In genomic region chr7:24912424-24912823, GRCh38 we compare ENCODE assay signal across 21 cellular contexts.
A peak's percentile ranks its signal among the peaks of the same experiment; 100 is the strongest.
DNase-seq lines count a peak whose midpoint lies in the region; ATAC-seq and TF ChIP-seq lines count a peak whose summit lies in the region.
"Had no signal": no experiment of that assay in that cellular context is flagged by ENCODE, and none has a peak within 500 bp of the region (broad histone marks: within the 10 kb centered on the region; RNA-seq: fewer than 3 reads in every experiment).

No MANE protein-coding gene starts in this region.

- peak overlapping the region in 1 of 4 donors; percentile 26 for H3K4me3 Mint-ChIP-seq in CD4-positive, CD25-positive, alpha-beta regulatory T cell
- H3K4me3 Mint-ChIP-seq in central memory CD8-positive, alpha-beta T cell, result peak overlapping the region; percentile 41
- H3K4me3 Mint-ChIP-seq in WTC11, result no peak overlapping the region

- peak; percentile 48 for DNase-seq in A172 (ENCODE audit: low spot score)
- DNase-seq in CD4-positive, CD25-positive, alpha-beta regulatory T cell, result no peak
- DNase-seq in RWPE2 (ENCODE audit: low spot score), result no peak
- DNase-seq in central memory CD8-positive, alpha-beta T cell (ENCODE audit: low spot score in 2 of 2), result no peak
- DNase-seq in WTC11 (ENCODE audit: low spot score), result no peak
- DNase-seq in upper lobe of left lung, result no peak
- DNase-seq in dorsolateral prefrontal cortex, result no peak
- DNase-seq: AML-193; EL; heart right ventricle; KBM-7; mammary epithelial cell; naive B cell; NCI-H1048; NCI-H2081 treated with DMSO at 0.1 percent for 48 hours; sigmoid colon; stimulated activated naive CD8-positive, alpha-beta T cell treated with anti-CD3 and anti-CD28 coated beads, Interleukin-15, amount 100 ng/mL, for 72 hours; T1000; upper lobe of right lung had no signal

- H3K27me3 Mint-ChIP-seq in CD4-positive, CD25-positive, alpha-beta regulatory T cell, result no peaks in the 10 kb centered on the region
- no peaks in the 10 kb centered on the region for H3K27me3 Mint-ChIP-seq in central memory CD8-positive, alpha-beta T cell
- H3K27me3 Mint-ChIP-seq in WTC11 (ENCODE audit: low read depth), result no peaks in the 10 kb centered on the region
- H3K27me3 Mint-ChIP-seq: naive B cell; stimulated activated naive CD8-positive, alpha-beta T cell treated with anti-CD3 and anti-CD28 coated beads, Interleukin-15, amount 100 ng/mL, for 72 hours had no signal

- no peak for TF ChIP-seq POLR2A in upper lobe of left lung (IDR thresholded peaks at IDR 0.05)

- H3K27ac ChIP-seq in CD4-positive, CD25-positive, alpha-beta regulatory T cell (ENCODE audit: insufficient read depth, low read length, poor library complexity, severe bottlenecking), result no peak overlapping the region
- H3K27ac ChIP-seq in RWPE2 (ENCODE audit: poor library complexity, severe bottlenecking), result no peak overlapping the region
- H3K27ac ChIP-seq in upper lobe of left lung, result no peak overlapping the region
- H3K27ac ChIP-seq in dorsolateral prefrontal cortex, result no peak overlapping the region
- H3K27ac ChIP-seq: coronary artery, heart right ventricle, pancreas, sigmoid colon, upper lobe of right lung had no signal

- H3K27me3 ChIP-seq in CD4-positive, CD25-positive, alpha-beta regulatory T cell (ENCODE audit: control insufficient read depth, insufficient read depth, low read length), result no peaks in the 10 kb centered on the region
- H3K27me3 ChIP-seq in RWPE2 (ENCODE audit: insufficient read depth, poor library complexity, severe bottlenecking), result no peaks in the 10 kb centered on the region
- no peaks in the 10 kb centered on the region for H3K27me3 ChIP-seq in upper lobe of left lung
- no peaks in the 10 kb centered on the region for H3K27me3 ChIP-seq in dorsolateral prefrontal cortex
- H3K27me3 ChIP-seq: heart right ventricle, pancreas, sigmoid colon, upper lobe of right lung had no signal

- peaks cover 61% of the 10 kb centered on the region for H3K4me1 ChIP-seq in CD4-positive, CD25-positive, alpha-beta regulatory T cell (ENCODE audit: control insufficient read depth, insufficient read depth, low read length, poor library complexity, severe bottlenecking)
- H3K4me1 ChIP-seq in RWPE2 (ENCODE audit: insufficient read depth, poor library complexity, severe bottlenecking) (peaks cover 20% of the 10 kb centered on the region), upper lobe of left lung (peaks cover 0 to 7% (median 2%) of the 10 kb centered on the region in 4 donors)
- H3K4me1 ChIP-seq: sigmoid colon, upper lobe of right lung had no signal

- no peaks in the 10 kb centered on the region for H3K9me3 Mint-ChIP-seq in CD4-positive, CD25-positive, alpha-beta regulatory T cell
- H3K9me3 Mint-ChIP-seq in central memory CD8-positive, alpha-beta T cell, result no peaks in the 10 kb centered on the region
- 0 out of 2 replicates have a peak, but pooled peaks cover 3% of the 10 kb centered on the region for H3K9me3 Mint-ChIP-seq in WTC11
- H3K9me3 Mint-ChIP-seq: naive B cell; stimulated activated naive CD8-positive, alpha-beta T cell treated with anti-CD3 and anti-CD28 coated beads, Interleukin-15, amount 100 ng/mL, for 72 hours had no signal

- no peak overlapping the region for H3K4me3 ChIP-seq in CD4-positive, CD25-positive, alpha-beta regulatory T cell (ENCODE audit: low read depth, low read length)
- H3K4me3 ChIP-seq in RWPE2 (ENCODE audit: severe bottlenecking), result no peak overlapping the region
- H3K4me3 ChIP-seq in upper lobe of left lung, result no peak overlapping the region
- no peak overlapping the region for H3K4me3 ChIP-seq in dorsolateral prefrontal cortex
- H3K4me3 ChIP-seq: coronary artery, heart right ventricle, pancreas, sigmoid colon, upper lobe of right lung had no signal

- ATAC-seq in CD4-positive, CD25-positive, alpha-beta regulatory T cell (ENCODE audit: low read depth in 2 of 2), result no peak
- ATAC-seq in RWPE2 (ENCODE audit: low read depth) (0 out of 3 replicates have a peak, but pooled peaks have one; percentile 30), WTC11 (no peak), upper lobe of left lung (ENCODE audit: low FRiP score in 2 of 2) (no peak)
- no peak for ATAC-seq in central memory CD8-positive, alpha-beta T cell (replicated peaks; ENCODE audit: extremely low read depth, poor library complexity, severe bottlenecking)
- ATAC-seq: pancreas; stimulated activated naive CD8-positive, alpha-beta T cell treated with anti-CD3 and anti-CD28 coated beads, Interleukin-15, amount 100 ng/mL, for 72 hours; upper lobe of right lung had no signal

- H3K36me3 Mint-ChIP-seq in CD4-positive, CD25-positive, alpha-beta regulatory T cell, result no peaks in the 10 kb centered on the region
- peaks cover 3% of the 10 kb centered on the region for H3K36me3 Mint-ChIP-seq in central memory CD8-positive, alpha-beta T cell (ENCODE audit: insufficient read depth)
- no peaks in the 10 kb centered on the region for H3K36me3 Mint-ChIP-seq in WTC11

- H3K4me1 Mint-ChIP-seq in CD4-positive, CD25-positive, alpha-beta regulatory T cell, result peaks cover 30 to 67% (median 50%) of the 10 kb centered on the region in 4 donors
- peaks cover 73% of the 10 kb centered on the region for H3K4me1 Mint-ChIP-seq in central memory CD8-positive, alpha-beta T cell
- peaks cover 41% of the 10 kb centered on the region for H3K4me1 Mint-ChIP-seq in WTC11

- TF ChIP-seq EP300 in upper lobe of left lung (IDR thresholded peaks at IDR 0.05), result no peak

- no peak for TF ChIP-seq CTCF in RWPE2 (IDR thresholded peaks at IDR 0.05; ENCODE audit: poor library complexity, severe bottlenecking)
- no peak for TF ChIP-seq CTCF in WTC11 (IDR thresholded peaks at IDR 0.05)
- TF ChIP-seq CTCF in upper lobe of left lung (IDR thresholded peaks at IDR 0.05), result no peak
- TF ChIP-seq CTCF in dorsolateral prefrontal cortex (IDR thresholded peaks at IDR 0.05 in 54 of 56, conservative IDR thresholded peaks at IDR 0.05 in 2 of 56; ENCODE audit: low read depth in 1 of 56, partially characterized antibody in 56 of 56), result no peak

- 75 to 90% methylated on average over 4 of the region's 4 CpGs for WGBS in upper lobe of left lung, 2 donors

- intact Hi-C loops in dorsolateral prefrontal cortex (cut with DNase I), result no loop called here

- POLR2A ChIA-PET in WTC11 (lab: Charles Lee), result no interaction called here

- H3K36me3 ChIP-seq in CD4-positive, CD25-positive, alpha-beta regulatory T cell (ENCODE audit: control insufficient read depth, insufficient read depth, low read length), result no peaks in the 10 kb centered on the region
- H3K36me3 ChIP-seq in RWPE2 (ENCODE audit: low read depth) (no peaks in the 10 kb centered on the region), upper lobe of left lung (no peaks in the 10 kb centered on the region)
- H3K36me3 ChIP-seq: heart right ventricle, pancreas, sigmoid colon, upper lobe of right lung had no signal

- CTCF ChIA-PET in WTC11 (lab: Charles Lee), result interaction anchor here (1.2 to 1.5 kb wide), 2 partner anchors 16 to 181 kb away, joined by 4 to 7 read pairs; no protein-coding TSS in a partner anchor

- H3K27ac Mint-ChIP-seq in CD4-positive, CD25-positive, alpha-beta regulatory T cell, result peak overlapping the region; percentile 27 to 77 (median 50)
- no peak overlapping the region for H3K27ac Mint-ChIP-seq in central memory CD8-positive, alpha-beta T cell (ENCODE audit: low read depth)
- no peak overlapping the region for H3K27ac Mint-ChIP-seq in WTC11

- no peaks in the 10 kb centered on the region for H3K9me3 ChIP-seq in CD4-positive, CD25-positive, alpha-beta regulatory T cell (ENCODE audit: control insufficient read depth in 2 of 2, low read length in 2 of 2)
- no peaks in the 10 kb centered on the region for H3K9me3 ChIP-seq in RWPE2 (ENCODE audit: severe bottlenecking)
- H3K9me3 ChIP-seq in upper lobe of left lung, result no peaks in the 10 kb centered on the region
- H3K9me3 ChIP-seq: heart right ventricle, pancreas, sigmoid colon, upper lobe of right lung had no signal

TF ChIP-seq in WTC11, 78 proteins besides CTCF, POLR2A, EP300 and RAD21 (continues in another document):
- TF ChIP-seq ATF6 (CRISPR knock-in tag; IDR thresholded peaks at IDR 0.05), result no peak
- TF ChIP-seq ZMAT4 (CRISPR knock-in tag; IDR thresholded peaks at IDR 0.05), result no peak
- TF ChIP-seq CREM (CRISPR knock-in tag; IDR thresholded peaks at IDR 0.05), result no peak
- no peak for TF ChIP-seq NFYB (CRISPR knock-in tag; conservative IDR thresholded peaks at IDR 0.05; ENCODE audit: low read depth)
- no peak for TF ChIP-seq E2F4 (CRISPR knock-in tag; IDR thresholded peaks at IDR 0.05; ENCODE audit: borderline replicate concordance, low read depth)
- TF ChIP-seq ZNF263 (CRISPR knock-in tag; IDR thresholded peaks at IDR 0.05; ENCODE audit: low read depth), result no peak

Comparison
In these comparisons a context has a peak if more than half of its experiments do, and no peak if none do; other contexts are left out.
1. H3K27ac Mint-ChIP-seq: peak in CD4-positive, CD25-positive, alpha-beta regulatory T cell (3 of 3); none in central memory CD8-positive, alpha-beta T cell (single experiment) and WTC11 (single experiment).